In the genomic region with DNA sequence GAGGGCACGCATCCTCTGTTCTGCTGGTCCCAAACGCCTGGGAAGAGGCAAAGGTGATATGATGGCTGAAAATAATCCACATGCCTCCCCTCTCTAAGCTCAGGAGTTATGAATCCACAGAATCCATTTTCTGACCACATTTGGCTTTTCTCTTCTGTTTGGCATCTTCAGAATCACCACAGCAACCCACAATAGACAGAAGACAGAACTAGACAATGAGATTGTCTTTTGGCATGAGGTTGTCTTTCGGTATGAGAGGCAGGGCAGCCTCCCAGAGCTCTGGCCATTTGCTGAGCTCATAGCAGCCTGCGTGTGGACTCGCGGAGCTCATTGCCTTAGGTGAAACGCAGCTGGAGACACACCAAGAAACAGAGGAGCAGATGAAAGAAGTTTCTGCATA, we compare ENCODE assay signal across 22 cellular contexts.
"Had no signal": no experiment of that assay in that cellular context is flagged by ENCODE, and none has a peak within 500 bp of the region (broad histone marks: within the 10 kb centered on the region; RNA-seq: fewer than 3 reads in every experiment).

No MANE protein-coding gene starts in this region.

- H3K4me3 ChIP-seq: ascending aorta, cardiac muscle cell, PC-9 had no signal

- H3K4me1 ChIP-seq: ascending aorta had no signal

- DNase-seq: activated CD4-positive, alpha-beta memory T cell treated with anti-CD3 and anti-CD28 coated beads for 36 hours; activated CD4-positive, alpha-beta T cell treated with anti-CD3 and anti-CD28 coated beads, Interleukin-2, amount 10 ng/mL, durations not matched to agents 7 days and 5 days; activated CD4-positive, CD25-positive, alpha-beta regulatory T cell; activated CD8-positive, alpha-beta memory T cell treated with anti-CD3 and anti-CD28 coated beads for 24 hours; activated effector memory CD4-positive, alpha-beta T cell treated with anti-CD3 and anti-CD28 coated beads, Interleukin-2, amount 50 U/mL, for 16 hours; activated naive CD4-positive, alpha-beta T cell treated with Interleukin-2 at 50 U/mL for 16 hours; activated naive CD8-positive, alpha-beta T cell treated with anti-CD3 and anti-CD28 coated beads, Interleukin-2, amount 50 U/mL, for 24 hours; activated T-cell treated with anti-CD3 and anti-CD28 coated beads, Interleukin-2, amount 50 U/mL, for 4 hours; amniotic stem cell; brain microvascular endothelial cell; NCI-H1092; NCI-H1930; NCI-H2107; NCI-H446 treated with DMSO at 0.1 percent for 48 hours; NCI-H524 treated with DMSO at 0.1 percent for 48 hours; PC-9; SIG-M5; T-helper 1 cell had no signal

- H3K36me3 ChIP-seq: ascending aorta, brain microvascular endothelial cell, cardiac muscle cell had no signal

- H3K9ac ChIP-seq: KMS-11 had no signal

- H3K27me3 ChIP-seq: ascending aorta, brain microvascular endothelial cell had no signal

- H3K27ac ChIP-seq: ascending aorta, brain microvascular endothelial cell, cardiac muscle cell, KMS-11, PC-9, VCaP had no signal
